In genomic region chr11:112226062-112226921, GRCh38 we compare ENCODE assay signal across 8 cellular contexts. TPM values are rescaled to one million over a fixed set of nuclear protein-coding genes. Genes with fewer than 3 reads are reported as not detected.
DNase-seq lines count a peak whose midpoint lies in the region; ATAC-seq, FAIRE-seq and TF ChIP-seq lines count a peak whose summit lies in the region.

TSS of gene PTS (plus strand) at chr11:112226428. CDS start at chr11:112226444, 16 bp downstream.

- peaks cover 26% of the 10 kb centered on the region for H3K36me3 ChIP-seq in adipocyte (ENCODE audit: control insufficient read depth, insufficient read depth, low read length, severe bottlenecking)
- H3K36me3 ChIP-seq in cardiac muscle cell = peaks cover 15% of the 10 kb centered on the region
- H3K36me3 ChIP-seq in transverse colon = peaks cover 0 to 7% (median 2%) of the 10 kb centered on the region in 4 donors

- peak within 1 kb of the TSS; percentile 84 for H3K4me3 ChIP-seq in adipocyte (ENCODE audit: low read length)
- peak within 1 kb of the TSS; percentile 68 for H3K4me3 ChIP-seq in cardiac muscle cell
- H3K4me3 ChIP-seq in transverse colon = peak within 1 kb of the TSS; percentile 60 to 82 (median 72)

- H3K9me3 ChIP-seq in adipocyte (ENCODE audit: control insufficient read depth, low read length) (no peaks in the 10 kb centered on the region), cardiac muscle cell (ENCODE audit: low read depth) (no peaks in the 10 kb centered on the region), transverse colon (no peaks in the 10 kb centered on the region)

- TF ChIP-seq EP300 in transverse colon (IDR thresholded peaks at IDR 0.05; ENCODE audit: low read depth) = no peak

- TF ChIP-seq POLR2A in GM12891 (IDR thresholded peaks at IDR 0.05; ENCODE audit: low read depth, low read length) (peak; percentile 94), transverse colon (IDR thresholded peaks at IDR 0.05) (peak; percentile 95)

- in situ Hi-C loops in transverse colon (cut with MboI; ENCODE audit: low pct_ligation_motif_present in 1 of 4, low pct_unique_long_range_greater_than_20kb in 1 of 4, low sequenced_read_pairs in 3 of 4) = no loop called here

- intact Hi-C loops in transverse colon (cut with DNase I; ENCODE audit: low total_unique reads) = no loop called here

- peak within 1 kb of the TSS; percentile 90 for H3K9ac ChIP-seq in adipocyte (ENCODE audit: low read length)

- peak; percentile 92 for DNase-seq in GM12891 (ENCODE audit: insufficient read length, low spot score)
- peak; percentile 74 for DNase-seq in NCI-H128 (lab: John Stamatoyannopoulos, UW; ENCODE audit: unreplicated experiment)
- DNase-seq in T follicular helper cell (ENCODE audit: low read depth) = peak; percentile 72
- peak; percentile 97 for DNase-seq in adipocyte (ENCODE audit: low read depth)
- DNase-seq in cardiac muscle cell (ENCODE audit: low read depth in 1 of 2, low spot score in 1 of 2) = peak; percentile 91
- peak; percentile 92 for DNase-seq in pons (ENCODE audit: low spot score)
- peak; percentile 90 for DNase-seq in transverse colon

- peak; percentile 97 for FAIRE-seq in GM12891 (lab: Jason Lieb, UNC)

- 0% methylated on average over 5 to 50 of the region's 74 CpGs for WGBS in transverse colon (ENCODE audit: low coverage in 1 of 2), 2 donors

- H3K4me1 ChIP-seq in adipocyte (ENCODE audit: control insufficient read depth, insufficient read depth, low read length) = peaks cover 28% of the 10 kb centered on the region
- peaks cover 6% of the 10 kb centered on the region for H3K4me1 ChIP-seq in cardiac muscle cell (ENCODE audit: low read depth)
- H3K4me1 ChIP-seq in transverse colon = peaks cover 6 to 25% (median 10%) of the 10 kb centered on the region in 4 donors

- no peaks in the 10 kb centered on the region for H3K27me3 ChIP-seq in adipocyte (replicated peaks; ENCODE audit: control insufficient read depth, insufficient read depth, low read length)
- no peaks in the 10 kb centered on the region for H3K27me3 ChIP-seq in cardiac muscle cell
- H3K27me3 ChIP-seq in transverse colon = no peaks in the 10 kb centered on the region

- no peak for TF ChIP-seq CTCF in cardiac muscle cell (IDR thresholded peaks at IDR 0.05; ENCODE audit: low read depth, low read length)
- no peak for TF ChIP-seq CTCF in transverse colon (IDR thresholded peaks at IDR 0.05)

- peak; percentile 94 for ATAC-seq in HG02759 (IDR thresholded peaks at IDR 0.05; ENCODE audit: unreplicated experiment)

- peak within 1 kb of the TSS; percentile 85 for H3K27ac ChIP-seq in cardiac muscle cell
- H3K27ac ChIP-seq in transverse colon = peak within 1 kb of the TSS; percentile 96 to 97 (median 97)

TF ChIP-seq in GM12891, 5 proteins besides CTCF, POLR2A, EP300 and RAD21:
- peak; percentile 67; the same call in 1 of the 2 replicates for TF ChIP-seq TAF1 (IDR thresholded peaks at IDR 0.05; ENCODE audit: low read depth, low read length)
- peak; percentile 70 for TF ChIP-seq SPI1 (IDR thresholded peaks at IDR 0.05; ENCODE audit: low read depth, low read length)
- 0 out of 2 replicates have a peak, but pooled peaks have one; percentile 11 for TF ChIP-seq POU2F2 (IDR thresholded peaks at IDR 0.05; ENCODE audit: low read depth, low read length)
- TF ChIP-seq POLR2AphosphoS5 (IDR thresholded peaks at IDR 0.05; ENCODE audit: low read depth, low read length) = peak; percentile 93
- TF ChIP-seq PAX5 (IDR thresholded peaks at IDR 0.05; ENCODE audit: insufficient read depth, low read length, severe bottlenecking) = no peak
TF ChIP-seq in GM12891: peak in this region for 4.

RNA-seq across cellular contexts. Expression of gene PTS, which starts in this region (rescaled TPM):
- 10.2 TPM for polyA plus RNA-seq in GM12891 (2012; ENCODE audit: low read depth, missing spikeins)
- total RNA-seq in cardiac muscle cell = 28.1 and 30.3 TPM in 2 replicates
- 53.0 and 66.7 TPM in 2 replicates for polyA plus RNA-seq in cardiac muscle cell
- total RNA-seq in transverse colon = 10 to 100 TPM in 2 of 4 donors, 1 to 10 TPM in 2; 9.7 to 29.1 (median 18.7) TPM

Comparison
In these comparisons a context has a peak if more than half of its experiments do, and no peak if none do; other contexts are left out.
1. Peak in every context shown above with its lines: DNase-seq, ATAC-seq, H3K4me3 ChIP-seq and H3K27ac ChIP-seq.